ENCODE assay signal across 1 cellular context in the genomic region with DNA sequence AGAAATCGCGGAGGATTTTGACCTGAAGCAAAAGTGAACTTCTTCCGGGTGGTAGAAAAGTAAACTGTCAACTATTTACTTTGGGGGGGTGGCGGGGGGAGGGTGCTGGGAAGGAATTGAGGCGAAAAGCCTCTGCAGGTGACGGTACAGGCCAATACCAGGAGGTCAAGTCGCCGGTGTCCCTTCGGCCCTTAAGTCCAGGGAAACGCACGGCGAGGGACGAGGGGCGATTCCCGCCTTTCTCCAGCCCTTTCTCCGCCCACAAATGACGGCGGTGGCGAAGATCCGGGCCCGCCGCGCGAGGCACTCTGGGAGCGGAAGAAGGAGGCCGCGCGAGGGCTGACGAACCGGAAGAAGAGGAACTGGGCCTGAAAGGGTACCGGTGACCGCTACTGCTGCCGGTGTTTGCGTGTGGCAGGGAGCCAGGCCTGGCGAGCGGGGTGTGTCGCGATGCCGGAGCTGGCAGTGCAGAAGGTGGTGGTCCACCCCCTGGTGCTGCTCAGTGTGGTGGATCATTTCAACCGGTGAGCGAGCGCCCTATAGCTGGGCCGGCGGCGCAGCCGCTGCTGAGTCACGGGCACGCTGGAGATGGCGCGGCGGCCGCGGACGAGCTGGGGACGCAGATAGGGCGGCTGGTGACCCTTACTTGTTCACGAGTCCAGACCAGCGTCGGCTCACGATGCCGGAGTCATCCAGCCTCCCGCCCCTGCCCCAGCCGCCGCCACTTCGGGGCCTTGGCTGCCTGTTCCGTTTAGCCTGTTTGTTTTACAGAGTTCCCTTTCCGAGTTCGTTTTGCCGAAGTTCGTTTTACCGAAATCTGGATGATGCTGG.
TF ChIP-seq lines count a peak whose summit lies in the region.

TSS of gene PSMD7 (plus strand) at position 350 of the 831 bp plus-strand sequence. CDS start at position 451, 101 bp downstream.

TF ChIP-seq in HepG2, 621 proteins besides CTCF, POLR2A, EP300 and RAD21 (continued from another document and continues in another):
- peak; percentile 74 for TF ChIP-seq ZFP36L1 (CRISPR knock-in tag; IDR thresholded peaks at IDR 0.05)
- peak; percentile 78 for TF ChIP-seq ZNF709 (CRISPR knock-in tag; IDR thresholded peaks at IDR 0.05)
- TF ChIP-seq, protein P1, sequence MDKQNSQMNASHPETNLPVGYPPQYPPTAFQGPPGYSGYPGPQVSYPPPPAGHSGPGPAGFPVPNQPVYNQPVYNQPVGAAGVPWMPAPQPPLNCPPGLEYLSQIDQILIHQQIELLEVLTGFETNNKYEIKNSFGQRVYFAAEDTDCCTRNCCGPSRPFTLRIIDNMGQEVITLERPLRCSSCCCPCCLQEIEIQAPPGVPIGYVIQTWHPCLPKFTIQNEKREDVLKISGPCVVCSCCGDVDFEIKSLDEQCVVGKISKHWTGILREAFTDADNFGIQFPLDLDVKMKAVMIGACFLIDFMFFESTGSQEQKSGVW (CRISPR knock-in tag; IDR thresholded peaks at IDR 0.05; ENCODE audit: borderline replicate concordance): no peak
- TF ChIP-seq, protein P2, sequence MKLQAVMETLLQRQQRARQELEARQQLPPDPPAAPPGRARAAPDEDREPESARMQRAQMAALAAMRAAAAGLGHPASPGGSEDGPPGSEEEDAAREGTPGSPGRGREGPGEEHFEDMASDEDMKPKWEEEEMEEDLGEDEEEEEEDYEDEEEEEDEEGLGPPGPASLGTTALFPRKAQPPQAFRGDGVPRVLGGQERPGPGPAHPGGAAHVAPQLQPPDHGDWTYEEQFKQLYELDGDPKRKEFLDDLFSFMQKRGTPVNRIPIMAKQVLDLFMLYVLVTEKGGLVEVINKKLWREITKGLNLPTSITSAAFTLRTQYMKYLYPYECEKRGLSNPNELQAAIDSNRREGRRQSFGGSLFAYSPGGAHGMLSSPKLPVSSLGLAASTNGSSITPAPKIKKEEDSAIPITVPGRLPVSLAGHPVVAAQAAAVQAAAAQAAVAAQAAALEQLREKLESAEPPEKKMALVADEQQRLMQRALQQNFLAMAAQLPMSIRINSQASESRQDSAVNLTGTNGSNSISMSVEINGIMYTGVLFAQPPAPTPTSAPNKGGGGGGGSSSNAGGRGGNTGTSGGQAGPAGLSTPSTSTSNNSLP (IDR thresholded peaks at IDR 0.05; ENCODE audit: low read depth, low read length): no peak; the same call in 1 of the 2 replicates
- peak; percentile 93 for TF ChIP-seq ZNF317 (CRISPR knock-in tag; IDR thresholded peaks at IDR 0.05)
- TF ChIP-seq, protein P3, sequence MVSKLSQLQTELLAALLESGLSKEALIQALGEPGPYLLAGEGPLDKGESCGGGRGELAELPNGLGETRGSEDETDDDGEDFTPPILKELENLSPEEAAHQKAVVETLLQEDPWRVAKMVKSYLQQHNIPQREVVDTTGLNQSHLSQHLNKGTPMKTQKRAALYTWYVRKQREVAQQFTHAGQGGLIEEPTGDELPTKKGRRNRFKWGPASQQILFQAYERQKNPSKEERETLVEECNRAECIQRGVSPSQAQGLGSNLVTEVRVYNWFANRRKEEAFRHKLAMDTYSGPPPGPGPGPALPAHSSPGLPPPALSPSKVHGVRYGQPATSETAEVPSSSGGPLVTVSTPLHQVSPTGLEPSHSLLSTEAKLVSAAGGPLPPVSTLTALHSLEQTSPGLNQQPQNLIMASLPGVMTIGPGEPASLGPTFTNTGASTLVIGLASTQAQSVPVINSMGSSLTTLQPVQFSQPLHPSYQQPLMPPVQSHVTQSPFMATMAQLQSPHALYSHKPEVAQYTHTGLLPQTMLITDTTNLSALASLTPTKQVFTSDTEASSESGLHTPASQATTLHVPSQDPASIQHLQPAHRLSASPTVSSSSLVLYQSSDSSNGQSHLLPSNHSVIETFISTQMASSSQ (IDR thresholded peaks at IDR 0.05; ENCODE audit: low read depth): peak; percentile 51; the same call in 1 of the 2 replicates
- TF ChIP-seq, protein P3 (CRISPR knock-in tag; IDR thresholded peaks at IDR 0.05; ENCODE audit: borderline replicate concordance): peak; percentile 88
- peak; percentile 24; the same call in 1 of the 2 replicates for TF ChIP-seq THAP8 (CRISPR knock-in tag; IDR thresholded peaks at IDR 0.05; ENCODE audit: borderline replicate concordance)
- 0 out of 2 replicates have a peak, but pooled peaks have one; percentile 40 for TF ChIP-seq ZBTB33 (CRISPR knock-in tag; IDR thresholded peaks at IDR 0.05)
- TF ChIP-seq RFX5 (IDR thresholded peaks at IDR 0.05; ENCODE audit: low read depth, low read length): no peak
- peak; percentile 99 for TF ChIP-seq NR2C2 (CRISPR knock-in tag; IDR thresholded peaks at IDR 0.05; ENCODE audit: borderline replicate concordance)
- TF ChIP-seq ZNF607 (CRISPR knock-in tag; IDR thresholded peaks at IDR 0.05; ENCODE audit: borderline replicate concordance): peak; percentile 96
- peak; percentile 83; the same call in 1 of the 2 replicates for TF ChIP-seq ZMAT5 (CRISPR knock-in tag; IDR thresholded peaks at IDR 0.05; ENCODE audit: borderline replicate concordance, low read depth)
- TF ChIP-seq DPF2 (CRISPR knock-in tag; IDR thresholded peaks at IDR 0.05; ENCODE audit: borderline replicate concordance, low read depth): peak; percentile 38; the same call in 1 of the 2 replicates
- peak; percentile 94; the same call in 1 of the 2 replicates for TF ChIP-seq ZFP82 (CRISPR knock-in tag; IDR thresholded peaks at IDR 0.05; ENCODE audit: borderline replicate concordance)
- TF ChIP-seq, protein P4, sequence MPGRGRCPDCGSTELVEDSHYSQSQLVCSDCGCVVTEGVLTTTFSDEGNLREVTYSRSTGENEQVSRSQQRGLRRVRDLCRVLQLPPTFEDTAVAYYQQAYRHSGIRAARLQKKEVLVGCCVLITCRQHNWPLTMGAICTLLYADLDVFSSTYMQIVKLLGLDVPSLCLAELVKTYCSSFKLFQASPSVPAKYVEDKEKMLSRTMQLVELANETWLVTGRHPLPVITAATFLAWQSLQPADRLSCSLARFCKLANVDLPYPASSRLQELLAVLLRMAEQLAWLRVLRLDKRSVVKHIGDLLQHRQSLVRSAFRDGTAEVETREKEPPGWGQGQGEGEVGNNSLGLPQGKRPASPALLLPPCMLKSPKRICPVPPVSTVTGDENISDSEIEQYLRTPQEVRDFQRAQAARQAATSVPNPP (CRISPR knock-in tag; IDR thresholded peaks at IDR 0.05): peak; percentile 95
- no peak for TF ChIP-seq ZNF646 (CRISPR knock-in tag; IDR thresholded peaks at IDR 0.05)
- TF ChIP-seq, protein P5, sequence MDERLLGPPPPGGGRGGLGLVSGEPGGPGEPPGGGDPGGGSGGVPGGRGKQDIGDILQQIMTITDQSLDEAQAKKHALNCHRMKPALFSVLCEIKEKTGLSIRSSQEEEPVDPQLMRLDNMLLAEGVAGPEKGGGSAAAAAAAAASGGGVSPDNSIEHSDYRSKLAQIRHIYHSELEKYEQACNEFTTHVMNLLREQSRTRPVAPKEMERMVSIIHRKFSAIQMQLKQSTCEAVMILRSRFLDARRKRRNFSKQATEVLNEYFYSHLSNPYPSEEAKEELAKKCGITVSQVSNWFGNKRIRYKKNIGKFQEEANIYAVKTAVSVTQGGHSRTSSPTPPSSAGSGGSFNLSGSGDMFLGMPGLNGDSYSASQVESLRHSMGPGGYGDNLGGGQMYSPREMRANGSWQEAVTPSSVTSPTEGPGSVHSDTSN (CRISPR knock-in tag; IDR thresholded peaks at IDR 0.05): peak; percentile 51; the same call in 1 of the 2 replicates
- TF ChIP-seq, protein P6, sequence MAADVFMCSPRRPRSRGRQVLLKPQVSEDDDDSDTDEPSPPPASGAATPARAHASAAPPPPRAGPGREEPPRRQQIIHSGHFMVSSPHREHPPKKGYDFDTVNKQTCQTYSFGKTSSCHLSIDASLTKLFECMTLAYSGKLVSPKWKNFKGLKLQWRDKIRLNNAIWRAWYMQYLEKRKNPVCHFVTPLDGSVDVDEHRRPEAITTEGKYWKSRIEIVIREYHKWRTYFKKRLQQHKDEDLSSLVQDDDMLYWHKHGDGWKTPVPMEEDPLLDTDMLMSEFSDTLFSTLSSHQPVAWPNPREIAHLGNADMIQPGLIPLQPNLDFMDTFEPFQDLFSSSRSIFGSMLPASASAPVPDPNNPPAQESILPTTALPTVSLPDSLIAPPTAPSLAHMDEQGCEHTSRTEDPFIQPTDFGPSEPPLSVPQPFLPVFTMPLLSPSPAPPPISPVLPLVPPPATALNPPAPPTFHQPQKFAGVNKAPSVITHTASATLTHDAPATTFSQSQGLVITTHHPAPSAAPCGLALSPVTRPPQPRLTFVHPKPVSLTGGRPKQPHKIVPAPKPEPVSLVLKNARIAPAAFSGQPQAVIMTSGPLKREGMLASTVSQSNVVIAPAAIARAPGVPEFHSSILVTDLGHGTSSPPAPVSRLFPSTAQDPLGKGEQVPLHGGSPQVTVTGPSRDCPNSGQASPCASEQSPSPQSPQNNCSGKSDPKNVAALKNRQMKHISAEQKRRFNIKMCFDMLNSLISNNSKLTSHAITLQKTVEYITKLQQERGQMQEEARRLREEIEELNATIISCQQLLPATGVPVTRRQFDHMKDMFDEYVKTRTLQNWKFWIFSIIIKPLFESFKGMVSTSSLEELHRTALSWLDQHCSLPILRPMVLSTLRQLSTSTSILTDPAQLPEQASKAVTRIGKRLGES (CRISPR knock-in tag; IDR thresholded peaks at IDR 0.05; ENCODE audit: borderline replicate concordance): peak; percentile 42; the same call in 1 of the 2 replicates
- TF ChIP-seq NFYB (CRISPR knock-in tag; IDR thresholded peaks at IDR 0.05): peak; percentile 41; the same call in 1 of the 2 replicates
